ENCODE assay signal across 13 cellular contexts in genomic region chr13:109738298-109738746, GRCh38.
"Had no signal": no experiment of that assay in that cellular context is flagged by ENCODE, and none has a peak within 500 bp of the region (broad histone marks: within the 10 kb centered on the region; RNA-seq: fewer than 3 reads in every experiment).

No MANE protein-coding gene starts in this region.

- H3K9me3 Mint-ChIP-seq: activated naive CD8-positive, alpha-beta T cell treated with anti-CD3 and anti-CD28 coated beads for 36 hours; stimulated activated effector memory CD8-positive, alpha-beta T cell treated with anti-CD3 and anti-CD28 coated beads, Interleukin-12 subunit alpha, Interleukin-12 subunit beta, amount 100 ng/mL, for 72 hours; T-helper 2 cell treated with Interferon-gamma antibody and Interleukin-4, amounts not matched to agents 5 μg/mL and 100 μg/mL, for 36 hours had no signal

- H3K36me3 ChIP-seq: gastroesophageal sphincter, heart right ventricle, neutrophil had no signal

- H3K27ac ChIP-seq: gastroesophageal sphincter, neutrophil had no signal

- DNase-seq: activated CD4-positive, alpha-beta T cell treated with anti-CD3 and anti-CD28 coated beads, Interleukin-2, amount 10 ng/mL, durations not matched to agents 7 days and 5 days; activated gamma-delta T cell treated with Interleukin-2 at 50 U/mL for 16 hours; activated naive CD8-positive, alpha-beta T cell treated with anti-CD3 and anti-CD28 coated beads for 36 hours; effector CD8-positive, alpha-beta T cell; heart right ventricle; naive thymus-derived CD8-positive, alpha-beta T cell had no signal

- H3K4me3 ChIP-seq: gastroesophageal sphincter, heart right ventricle had no signal

- H3K4me3 Mint-ChIP-seq: activated CD4-positive, alpha-beta T cell treated with anti-CD3 and anti-CD28 coated beads, Interleukin-2, amount 10 ng/mL, durations not matched to agents 7 days and 5 days; activated naive CD8-positive, alpha-beta T cell treated with anti-CD3 and anti-CD28 coated beads for 36 hours; brain; memory B cell; naive thymus-derived CD8-positive, alpha-beta T cell; stimulated activated effector memory CD8-positive, alpha-beta T cell treated with anti-CD3 and anti-CD28 coated beads, Interleukin-12 subunit alpha, Interleukin-12 subunit beta, amount 100 ng/mL, for 72 hours; T-helper 2 cell treated with Interferon-gamma antibody and Interleukin-4, amounts not matched to agents 5 μg/mL and 100 μg/mL, for 36 hours had no signal

- H3K4me1 Mint-ChIP-seq: activated naive CD8-positive, alpha-beta T cell treated with anti-CD3 and anti-CD28 coated beads for 36 hours; memory B cell had no signal

- H3K27me3 Mint-ChIP-seq: activated CD4-positive, alpha-beta T cell treated with anti-CD3 and anti-CD28 coated beads, Interleukin-2, amount 10 ng/mL, durations not matched to agents 7 days and 5 days had no signal

- H3K9me3 ChIP-seq: gastroesophageal sphincter, heart right ventricle, neutrophil had no signal

- H3K27me3 ChIP-seq: gastroesophageal sphincter had no signal

- H3K36me3 Mint-ChIP-seq: activated naive CD8-positive, alpha-beta T cell treated with anti-CD3 and anti-CD28 coated beads for 36 hours; brain; memory B cell; naive thymus-derived CD8-positive, alpha-beta T cell had no signal

- H3K27ac Mint-ChIP-seq: activated CD4-positive, alpha-beta T cell treated with anti-CD3 and anti-CD28 coated beads, Interleukin-2, amount 10 ng/mL, durations not matched to agents 7 days and 5 days; activated naive CD8-positive, alpha-beta T cell treated with anti-CD3 and anti-CD28 coated beads for 36 hours; memory B cell; stimulated activated effector memory CD8-positive, alpha-beta T cell treated with anti-CD3 and anti-CD28 coated beads, Interleukin-12 subunit alpha, Interleukin-12 subunit beta, amount 100 ng/mL, for 72 hours; T-helper 2 cell treated with Interferon-gamma antibody and Interleukin-4, amounts not matched to agents 5 μg/mL and 100 μg/mL, for 36 hours had no signal

- ATAC-seq: gastroesophageal sphincter; left lobe of liver; naive thymus-derived CD8-positive, alpha-beta T cell had no signal
